Comparison of ENCODE assay signal across 15 cellular contexts in genomic region chr2:238284802-238285515, GRCh38. TPM values are rescaled to one million over a fixed set of nuclear protein-coding genes. Genes with fewer than 3 reads are reported as not detected.
A peak's percentile ranks its signal among the peaks of the same experiment; 100 is the strongest.
DNase-seq lines count a peak whose midpoint lies in the region; ATAC-seq, FAIRE-seq and TF ChIP-seq lines count a peak whose summit lies in the region.
"Had no signal": no experiment of that assay in that cellular context is flagged by ENCODE, and none has a peak within 500 bp of the region (broad histone marks: within the 10 kb centered on the region; RNA-seq: fewer than 3 reads in every experiment).

No MANE protein-coding gene starts in this region.

- H3K9me3 Mint-ChIP-seq in mesothelial cell of epicardium = no peaks in the 10 kb centered on the region
- H3K9me3 Mint-ChIP-seq: activated naive CD4-positive, alpha-beta T cell treated with anti-CD3 and anti-CD28 coated beads for 36 hours; stimulated activated naive CD8-positive, alpha-beta T cell treated with anti-CD3 and anti-CD28 coated beads, Interleukin-15, amount 100 ng/mL, for 72 hours had no signal

- DNase-seq in IMR-90 = no peak
- DNase-seq in mesothelial cell of epicardium (ENCODE audit: low spot score in 2 of 2, unreplicated experiment in 2 of 2) = no peak
- no peak for DNase-seq in testis
- no peak for DNase-seq in activated CD8-positive, alpha-beta memory T cell treated with anti-CD3 and anti-CD28 coated beads, Interleukin-2, amount 50 U/mL, for 48 hours
- DNase-seq in H54 (ENCODE audit: insufficient read length, low spot score) = no peak
- no peak for DNase-seq in CD1c-positive myeloid dendritic cell (ENCODE audit: extremely low spot score)
- DNase-seq: activated naive CD4-positive, alpha-beta T cell treated with anti-CD3 and anti-CD28 coated beads for 36 hours; KBM-7; stimulated activated CD4-positive, alpha-beta T cell treated with anti-CD3 and anti-CD28 coated beads, Interleukin-15, amount 100 ng/mL, for 24 hours; stimulated activated naive CD8-positive, alpha-beta T cell treated with anti-CD3 and anti-CD28 coated beads, Interleukin-15, amount 100 ng/mL, for 72 hours had no signal

- H3K36me3 ChIP-seq in IMR-90 (ENCODE audit: control insufficient read depth, insufficient read depth, low read length) (no peaks in the 10 kb centered on the region), duodenal mucosa (ENCODE audit: control insufficient read depth in 1 of 2, insufficient read depth in 2 of 2, low read length in 2 of 2) (peaks cover 0 to 4% of the 10 kb centered on the region in 2 donors), testis (ENCODE audit: low read depth, missing control alignments) (no peaks in the 10 kb centered on the region)

- WGBS in IMR-90 (ENCODE audit: extremely low coverage in 2 of 2, insufficient read length in 1 of 2), 2 experiments = 60% methylated on average over 2 of the region's 11 CpGs; no CpG with 5 or more reads in 1 of the 2 experiments
- 66 to 73% methylated on average over 10 to 11 of the region's 11 CpGs for WGBS in testis, 2 donors

- H3K4me3 ChIP-seq in IMR-90 (ENCODE audit: insufficient read depth, low read depth, low read length) (no peak overlapping the region), duodenal mucosa (ENCODE audit: low read depth in 1 of 2, low read length in 2 of 2) (peak overlapping the region; percentile 43 to 45), testis (no peak overlapping the region)

- H2BK120ac ChIP-seq in IMR-90 (ENCODE audit: low read depth, low read length) = peak overlapping the region; percentile 68

- H3K9me3 ChIP-seq in IMR-90 (ENCODE audit: control insufficient read depth, insufficient read depth, low read length) (no peaks in the 10 kb centered on the region), duodenal mucosa (ENCODE audit: control insufficient read depth in 1 of 2, low read length in 2 of 2) (no peaks in the 10 kb centered on the region), testis (no peaks in the 10 kb centered on the region)

- POLR2A ChIA-PET in IMR-90 (lab: Charles Lee; ENCODE audit: unreplicated experiment) = no interaction called here

- TF ChIP-seq CTCF in IMR-90 (conservative IDR thresholded peaks at IDR 0.05; ENCODE audit: low read depth, low read length) (no peak), mesothelial cell of epicardium (IDR thresholded peaks at IDR 0.05; ENCODE audit: unreplicated experiment) (no peak), testis (IDR thresholded peaks at IDR 0.05) (no peak)

- H2BK20ac ChIP-seq in IMR-90 (ENCODE audit: low read depth, low read length) = peak overlapping the region; percentile 31; the same call in 1 of the 2 replicates

- no peak for TF ChIP-seq RAD21 in IMR-90 (IDR thresholded peaks at IDR 0.05; ENCODE audit: low read length)

- H3K27ac Mint-ChIP-seq in mesothelial cell of epicardium = peak overlapping the region; percentile 90
- H3K27ac Mint-ChIP-seq: activated naive CD4-positive, alpha-beta T cell treated with anti-CD3 and anti-CD28 coated beads for 36 hours; stimulated activated naive CD8-positive, alpha-beta T cell treated with anti-CD3 and anti-CD28 coated beads, Interleukin-15, amount 100 ng/mL, for 72 hours had no signal

- H3K27ac ChIP-seq in IMR-90 (ENCODE audit: insufficient read depth, low read length) (peak overlapping the region; percentile 31; the same call in 1 of the 2 replicates), duodenal mucosa (ENCODE audit: low read depth, low read length) (peak overlapping the region; percentile 73), testis (peak overlapping the region; percentile 95 to 96)

- peak overlapping the region; percentile 69; the same call in 1 of the 2 replicates for H2AK5ac ChIP-seq in IMR-90 (ENCODE audit: low read depth, low read length)

- ATAC-seq in IMR-90 (ENCODE audit: low read depth) = no peak
- no peak for ATAC-seq in GM21529 (IDR thresholded peaks at IDR 0.05; ENCODE audit: unreplicated experiment)
- ATAC-seq: SK-N-SH treated with all-trans-retinoic acid at 6 μM for 48 hours; stimulated activated naive CD8-positive, alpha-beta T cell treated with anti-CD3 and anti-CD28 coated beads, Interleukin-15, amount 100 ng/mL, for 72 hours had no signal

- H3K4me3 Mint-ChIP-seq in mesothelial cell of epicardium = no peak overlapping the region
- H3K4me3 Mint-ChIP-seq: activated naive CD4-positive, alpha-beta T cell treated with anti-CD3 and anti-CD28 coated beads for 36 hours; stimulated activated naive CD8-positive, alpha-beta T cell treated with anti-CD3 and anti-CD28 coated beads, Interleukin-15, amount 100 ng/mL, for 72 hours had no signal

- no peak overlapping the region for H3K56ac ChIP-seq in IMR-90 (ENCODE audit: extremely low read depth, insufficient read depth, low read length)

- no peaks in the 10 kb centered on the region for H3K36me3 Mint-ChIP-seq in mesothelial cell of epicardium

- H4K5ac ChIP-seq in IMR-90 (ENCODE audit: low read depth, low read length) = no peak overlapping the region; the same call in 1 of the 2 replicates

- no peak overlapping the region; the same call in 1 of the 2 replicates for H3K18ac ChIP-seq in IMR-90 (ENCODE audit: low read depth, low read length)

- no peak overlapping the region for H3K23ac ChIP-seq in IMR-90 (ENCODE audit: low read depth, low read length)

- H3K4ac ChIP-seq in IMR-90 (ENCODE audit: low read depth, low read length) = peak overlapping the region; percentile 51

- BruUV-seq in IMR-90 (replicated peaks; lab: Mats Ljungman, UMichigan) = no TSS peak

- H3K79me1 ChIP-seq in IMR-90 (ENCODE audit: low read depth in 1 of 2, low read length in 2 of 2) = peaks cover 20 to 61% of the 10 kb centered on the region in 2 experiments

- peaks cover 35% of the 10 kb centered on the region for H3K4me1 Mint-ChIP-seq in mesothelial cell of epicardium

- H4K20me1 ChIP-seq in IMR-90 (ENCODE audit: insufficient read depth, low read length) = no peaks in the 10 kb centered on the region; the same call in 1 of the 2 replicates

- H3K4me2 ChIP-seq in IMR-90 (ENCODE audit: low read depth, low read length) = no peak overlapping the region; the same call in 1 of the 2 replicates

- FAIRE-seq in H54 (lab: Jason Lieb, UNC) = no peak
- FAIRE-seq: endothelial cell of umbilical vein, GM12892 had no signal

- CTCF ChIA-PET in IMR-90 (lab: Yijun Ruan, JAX) = interaction anchor here (0.6 kb wide), 1 partner anchor 19 kb away, joined by 6 read pairs; no protein-coding TSS in a partner anchor

- H4K91ac ChIP-seq in IMR-90 (ENCODE audit: insufficient read depth, low read depth, low read length) = peak overlapping the region; percentile 62

- H3K9ac ChIP-seq in IMR-90 (ENCODE audit: low read depth, low read length) (no peak overlapping the region), duodenal mucosa (ENCODE audit: low read depth in 1 of 2, low read length in 2 of 2) (peak overlapping the region; percentile 66 to 97)

- no peaks in the 10 kb centered on the region for H3K27me3 Mint-ChIP-seq in mesothelial cell of epicardium (ENCODE audit: low read depth)
- H3K27me3 Mint-ChIP-seq: stimulated activated naive CD8-positive, alpha-beta T cell treated with anti-CD3 and anti-CD28 coated beads, Interleukin-15, amount 100 ng/mL, for 72 hours had no signal

- peaks cover 14% of the 10 kb centered on the region for H3K9me1 ChIP-seq in IMR-90 (ENCODE audit: insufficient read depth, low read length)

- in situ Hi-C loops in IMR-90 (cut with MboI; ENCODE audit: low sequenced_read_pairs) = no loop called here

- H3K27me3 ChIP-seq in IMR-90 (ENCODE audit: control insufficient read depth, insufficient read depth, low read length) (no peaks in the 10 kb centered on the region), duodenal mucosa (ENCODE audit: control insufficient read depth in 1 of 2, insufficient read depth in 2 of 2, low read length in 2 of 2) (no peaks in the 10 kb centered on the region), testis (no peaks in the 10 kb centered on the region)

- TF ChIP-seq POLR2A in IMR-90 (IDR thresholded peaks at IDR 0.05; ENCODE audit: low read depth, low read length) = no peak
- no peak for TF ChIP-seq POLR2A in testis (IDR thresholded peaks at IDR 0.05)
- TF ChIP-seq POLR2A in H54 (IDR thresholded peaks at IDR 0.05; ENCODE audit: low read depth, low read length) = no peak

- intact Hi-C loops in IMR-90 (cut with micrococcal nuclease) = loop anchor here (5.0 to 10.0 kb wide), 2 partner anchors 147 to 610 kb away; no protein-coding TSS in a partner anchor
- intact Hi-C loops in testis (cut with DNase I; ENCODE audit: low total_unique reads) = no loop called here

- no peak overlapping the region for H2AFZ ChIP-seq in IMR-90 (replicated peaks; ENCODE audit: low read length, poor library complexity)

- H3K14ac ChIP-seq in IMR-90 (replicated peaks; ENCODE audit: low read depth, low read length) = peak overlapping the region; percentile 73

- dilution Hi-C loops in IMR-90 (cut with HindIII; ENCODE audit: low sequenced_read_pairs, unreplicated experiment) = no loop called here

- peak overlapping the region; percentile 31 for H2AK9ac ChIP-seq in IMR-90 (replicated peaks; ENCODE audit: low read depth, low read length, poor library complexity)

- H3K4me1 ChIP-seq in IMR-90 (ENCODE audit: control insufficient read depth, insufficient read depth, low read length) (peaks cover 23% of the 10 kb centered on the region), duodenal mucosa (ENCODE audit: control insufficient read depth in 1 of 2, insufficient read depth in 2 of 2, low read length in 2 of 2) (peaks cover 69 to 71% of the 10 kb centered on the region in 2 donors), testis (peaks cover 56% of the 10 kb centered on the region)

- H2BK5ac ChIP-seq in IMR-90 (ENCODE audit: low read depth, low read length, poor library complexity, severe bottlenecking) = no peak overlapping the region

- H4K8ac ChIP-seq in IMR-90 (ENCODE audit: low read depth in 2 of 2, low read length in 2 of 2) = peak overlapping the region in 1 of 2 experiments; percentile 78; a peak in 2 of 4 replicates

- peak overlapping the region; percentile 39; the same call in 1 of the 3 replicates for H2BK15ac ChIP-seq in IMR-90 (ENCODE audit: low read depth, low read length)

RNA-seq across cellular contexts. Expression of gene PER2, which starts 3.5 kb away (rescaled TPM):
- total RNA-seq in IMR-90 (2012; rRNA removed) (2.8 and 3.2 TPM in 2 replicates), mesothelial cell of epicardium (11.4 to 12.7 TPM (median 11.7 TPM) in 3 replicates), testis (10 to 100 TPM; 55.5 to 59.1 TPM)
- polyA plus RNA-seq in IMR-90 (2012; rRNA removed) (1.7 and 2.1 TPM in 2 replicates), testis (ENCODE audit: insufficient read depth, low read depth, low replicate concordance) (29.8 TPM)
- polyA plus RNA-seq in IMR-90 (2012; cell fraction: cytosol; rRNA removed) = 0.60 and 0.80 TPM in 2 replicates
- polyA plus RNA-seq in IMR-90 (2012; cell fraction: nucleus; rRNA removed; ENCODE audit: low replicate concordance) = 4.5 and 5.2 TPM in 2 replicates

RNA-seq across cellular contexts. Expression of gene TRAF3IP1, which starts 35.4 kb away (rescaled TPM):
- total RNA-seq in IMR-90 (2012; rRNA removed) = 5.9 and 6.9 TPM in 2 replicates
- polyA plus RNA-seq in IMR-90 (2012; rRNA removed) = 6.0 and 8.3 TPM in 2 replicates
- 2.4 and 4.0 TPM in 2 replicates for polyA plus RNA-seq in IMR-90 (2012; cell fraction: cytosol; rRNA removed)
- 6.0 and 8.0 TPM in 2 replicates for polyA plus RNA-seq in IMR-90 (2012; cell fraction: nucleus; rRNA removed; ENCODE audit: low replicate concordance)
- 17.5 to 23.2 TPM (median 21.4 TPM) in 3 replicates for total RNA-seq in mesothelial cell of epicardium
- total RNA-seq in testis = 10 to 100 TPM; 22.1 to 38.0 TPM
- polyA plus RNA-seq in testis (ENCODE audit: insufficient read depth, low read depth, low replicate concordance) = 40.9 TPM

RNA-seq across cellular contexts. Expression of gene HES6, which starts 45.1 kb away (rescaled TPM):
- total RNA-seq in IMR-90 (2012; rRNA removed) = 1.3 and 1.4 TPM in 2 replicates
- 3.3 TPM in 2 replicates for polyA plus RNA-seq in IMR-90 (2012; rRNA removed)
- 3.6 and 6.2 TPM in 2 replicates for polyA plus RNA-seq in IMR-90 (2012; cell fraction: cytosol; rRNA removed)
- 9.5 and 25.2 TPM in 2 replicates for polyA plus RNA-seq in IMR-90 (2012; cell fraction: nucleus; rRNA removed; ENCODE audit: low replicate concordance)
- total RNA-seq in mesothelial cell of epicardium = 4.2 to 5.1 TPM (median 4.3 TPM) in 3 replicates
- total RNA-seq in testis = 10 to 100 TPM; 22.0 to 40.3 TPM
- 21.3 TPM for polyA plus RNA-seq in testis (ENCODE audit: insufficient read depth, low read depth, low replicate concordance)

Comparison
In these comparisons a context has a peak if more than half of its experiments do, and no peak if none do; other contexts are left out.
1. H3K27ac ChIP-seq: peak in every context shown above with its lines; median percentile 96 in testis; 73 in duodenal mucosa; 31 in IMR-90.
2. H3K4me3 ChIP-seq: peak in duodenal mucosa (2 of 2); none in IMR-90 (single experiment) and testis (0 of 2).